In genomic region chr7:583410-584121, GRCh38 we compare ENCODE assay signal across 14 cellular contexts.
DNase-seq lines count a peak whose midpoint lies in the region; ATAC-seq and TF ChIP-seq lines count a peak whose summit lies in the region.
"Had no signal": no experiment of that assay in that cellular context is flagged by ENCODE, and none has a peak within 500 bp of the region (broad histone marks: within the 10 kb centered on the region; RNA-seq: fewer than 3 reads in every experiment).

No MANE protein-coding gene starts in this region.

- no peak overlapping the region for H2AK5ac ChIP-seq in H9 (ENCODE audit: insufficient read length, low read length)

- no peaks in the 10 kb centered on the region for H3K9me3 ChIP-seq in CD4-positive, alpha-beta T cell (ENCODE audit: control insufficient read depth, low read length)
- H3K9me3 ChIP-seq in H9 (ENCODE audit: control insufficient read depth, low read depth, low read length): no peaks in the 10 kb centered on the region
- H3K9me3 ChIP-seq in tibial nerve: peaks cover 0 to 6% (median 0%) of the 10 kb centered on the region in 4 donors

- H3K4me2 ChIP-seq in H9 (ENCODE audit: insufficient read depth, insufficient read length, low read length): no peak overlapping the region

- TF ChIP-seq POLR2A in tibial nerve (IDR thresholded peaks at IDR 0.05): no peak

- no peak overlapping the region for H2BK20ac ChIP-seq in H9 (ENCODE audit: low read depth, low read length, poor library complexity, severe bottlenecking)

- peak overlapping the region; percentile 86 for H3K27ac ChIP-seq in CD4-positive, alpha-beta T cell (ENCODE audit: low read depth, low read length)
- H3K27ac ChIP-seq in H9 (ENCODE audit: insufficient read length, low read depth, low read length): no peak overlapping the region
- H3K27ac ChIP-seq in tibial nerve: no peak overlapping the region

- no peak overlapping the region for H3K4me3 ChIP-seq in tibial nerve

- H3K56ac ChIP-seq in H9 (ENCODE audit: insufficient read length, low read depth, low read length): no peak overlapping the region

- H3T11ph ChIP-seq in H9 (ENCODE audit: low read length): no peak overlapping the region

- H3K18ac ChIP-seq in H9 (ENCODE audit: insufficient read length, low read depth, low read length): no peak overlapping the region

- no peak overlapping the region for H3K14ac ChIP-seq in H9 (ENCODE audit: insufficient read depth, low read length)

- TF ChIP-seq CTCF in CD4-positive, alpha-beta T cell (IDR thresholded peaks at IDR 0.05): no peak
- TF ChIP-seq CTCF in H9 (conservative IDR thresholded peaks at IDR 0.05) (no peak), tibial nerve (IDR thresholded peaks at IDR 0.05) (no peak)

- no peaks in the 10 kb centered on the region for H3K36me3 ChIP-seq in tibial nerve

- peak; percentile 53 for ATAC-seq in CD4-positive, alpha-beta T cell (ENCODE audit: poor library complexity)
- ATAC-seq in activated naive CD4-positive, alpha-beta T cell treated with anti-CD3 and anti-CD28 coated beads, Interleukin-2, amount 50 U/mL, for 72 hours: peak in 1 of 2 donors; percentile 34
- ATAC-seq in natural killer cell treated with Interleukin-12 subunit alpha and Interleukin-12 subunit beta and Interleukin-15 and Interleukin-18, amount 100 ng/mL, for 72 hours: peak in 1 of 2 donors; percentile 5
- ATAC-seq in GM18519 (IDR thresholded peaks at IDR 0.05; ENCODE audit: low FRiP score, unreplicated experiment): no peak
- ATAC-seq in HG03039 (IDR thresholded peaks at IDR 0.05; ENCODE audit: unreplicated experiment): no peak
- ATAC-seq: stimulated activated memory B cell treated with anti-CD40 and anti-IgM and Interleukin-4, amounts not matched to agents 10 μg/mL and 1 μg/mL and 100 μg/mL, for 72 hours had no signal

- no peak overlapping the region for H2BK15ac ChIP-seq in H9 (ENCODE audit: low read depth, low read length)

- H3K4me3 Mint-ChIP-seq in CD4-positive, alpha-beta T cell: peak overlapping the region; percentile 86
- H3K4me3 Mint-ChIP-seq in H9: peak overlapping the region in 1 of 2 experiments; percentile 35; a peak in 2 of 5 replicates
- peak overlapping the region; percentile 32 for H3K4me3 Mint-ChIP-seq in natural killer cell treated with Interleukin-12 subunit alpha and Interleukin-12 subunit beta and Interleukin-15 and Interleukin-18, amount 100 ng/mL, for 72 hours
- H3K4me3 Mint-ChIP-seq: stimulated activated memory B cell treated with anti-CD40 and anti-IgM and Interleukin-4, amounts not matched to agents 10 μg/mL and 1 μg/mL and 100 μg/mL, for 72 hours had no signal

- H3K9me3 Mint-ChIP-seq in CD4-positive, alpha-beta T cell: peaks cover 4% of the 10 kb centered on the region
- H3K9me3 Mint-ChIP-seq in H9: peaks cover 6 to 12% of the 10 kb centered on the region in 2 experiments
- H3K9me3 Mint-ChIP-seq in activated naive CD4-positive, alpha-beta T cell treated with anti-CD3 and anti-CD28 coated beads, Interleukin-2, amount 50 U/mL, for 72 hours: peaks cover 13 to 17% of the 10 kb centered on the region in 2 donors
- H3K9me3 Mint-ChIP-seq in natural killer cell treated with Interleukin-12 subunit alpha and Interleukin-12 subunit beta and Interleukin-15 and Interleukin-18, amount 100 ng/mL, for 72 hours: peaks cover 5% of the 10 kb centered on the region

- POLR2A ChIA-PET in CD4-positive, alpha-beta T cell (lab: Charles Lee): interaction anchor here (0.8 to 2.3 kb wide), 8 partner anchors 8 to 145 kb away, joined by 3 to 22 read pairs (median 4); no protein-coding TSS in a partner anchor

- no peak overlapping the region for H3K23ac ChIP-seq in H9 (ENCODE audit: insufficient read length, low read depth, low read length)

- H4K5ac ChIP-seq in H9 (ENCODE audit: insufficient read length, low read depth, low read length): no peak overlapping the region

- no peak overlapping the region for H4K91ac ChIP-seq in H9 (ENCODE audit: insufficient read length, low read depth, low read length)

- H3K4me1 Mint-ChIP-seq in CD4-positive, alpha-beta T cell (ENCODE audit: low read depth): peaks cover 39% of the 10 kb centered on the region
- H3K4me1 Mint-ChIP-seq in H9: no peaks in the 10 kb centered on the region
- peaks cover 17 to 30% of the 10 kb centered on the region in 2 donors for H3K4me1 Mint-ChIP-seq in natural killer cell treated with Interleukin-12 subunit alpha and Interleukin-12 subunit beta and Interleukin-15 and Interleukin-18, amount 100 ng/mL, for 72 hours (ENCODE audit: low read depth in 2 of 2)

- CTCF ChIA-PET in CD4-positive, alpha-beta T cell (lab: Charles Lee): no interaction called here

- H3K79me2 ChIP-seq in H9 (ENCODE audit: insufficient read depth, low read length): no peaks in the 10 kb centered on the region

- H3K27me3 Mint-ChIP-seq in CD4-positive, alpha-beta T cell: no peaks in the 10 kb centered on the region
- peaks cover 3% of the 10 kb centered on the region; the same call in 1 of the 2 replicates for H3K27me3 Mint-ChIP-seq in H9 (ENCODE audit: low read depth)
- no peaks in the 10 kb centered on the region for H3K27me3 Mint-ChIP-seq in natural killer cell treated with Interleukin-12 subunit alpha and Interleukin-12 subunit beta and Interleukin-15 and Interleukin-18, amount 100 ng/mL, for 72 hours
- H3K27me3 Mint-ChIP-seq: stimulated activated memory B cell treated with anti-CD40 and anti-IgM and Interleukin-4, amounts not matched to agents 10 μg/mL and 1 μg/mL and 100 μg/mL, for 72 hours had no signal

- no peaks in the 10 kb centered on the region for H3K23me2 ChIP-seq in H9 (ENCODE audit: insufficient read length, low read depth, low read length, poor library complexity, severe bottlenecking)

- peak overlapping the region; percentile 8 for H4K8ac ChIP-seq in H9 (replicated peaks; ENCODE audit: insufficient read length, low read depth, low read length)

- peak overlapping the region; percentile 95 for H3K27ac Mint-ChIP-seq in CD4-positive, alpha-beta T cell
- peak overlapping the region; percentile 80 to 87 (median 85); a peak in 6 of 7 replicates for H3K27ac Mint-ChIP-seq in H9
- H3K27ac Mint-ChIP-seq in activated naive CD4-positive, alpha-beta T cell treated with anti-CD3 and anti-CD28 coated beads, Interleukin-2, amount 50 U/mL, for 72 hours: peak overlapping the region; percentile 87 to 96
- H3K27ac Mint-ChIP-seq in natural killer cell treated with Interleukin-12 subunit alpha and Interleukin-12 subunit beta and Interleukin-15 and Interleukin-18, amount 100 ng/mL, for 72 hours: peak overlapping the region; percentile 11 to 59
- H3K27ac Mint-ChIP-seq: stimulated activated memory B cell treated with anti-CD40 and anti-IgM and Interleukin-4, amounts not matched to agents 10 μg/mL and 1 μg/mL and 100 μg/mL, for 72 hours had no signal

- H3K4me1 ChIP-seq in H9 (ENCODE audit: insufficient read depth, low read length): no peaks in the 10 kb centered on the region
- H3K4me1 ChIP-seq in tibial nerve: peaks cover 0 to 9% (median 2%) of the 10 kb centered on the region in 4 donors

- no peaks in the 10 kb centered on the region for H3K79me1 ChIP-seq in H9 (ENCODE audit: insufficient read depth, low read depth, low read length, poor library complexity, severe bottlenecking)

- DNase-seq in CD4-positive, alpha-beta T cell: no peak
- DNase-seq in H9 (no peak), tibial nerve (ENCODE audit: low spot score in 2 of 2) (no peak), pons (ENCODE audit: low spot score) (no peak)
- DNase-seq in activated naive CD4-positive, alpha-beta T cell treated with anti-CD3 and anti-CD28 coated beads, Interleukin-2, amount 50 U/mL, for 72 hours (ENCODE audit: low spot score in 2 of 2): no peak
- no peak for DNase-seq in natural killer cell treated with Interleukin-12 subunit alpha and Interleukin-12 subunit beta and Interleukin-15 and Interleukin-18, amount 100 ng/mL, for 72 hours (ENCODE audit: low spot score)
- DNase-seq: glutamatergic neuron, Karpas-422, kidney glomerular epithelial cell, NCI-H1436, NCI-H446 had no signal

- peaks cover 21% of the 10 kb centered on the region for H3K36me3 Mint-ChIP-seq in CD4-positive, alpha-beta T cell (ENCODE audit: low read depth)
- H3K36me3 Mint-ChIP-seq in H9 (ENCODE audit: insufficient read depth in 1 of 3, low read depth in 3 of 3): peaks cover 36 to 63% (median 38%) of the 10 kb centered on the region in 3 experiments
- H3K36me3 Mint-ChIP-seq in activated naive CD4-positive, alpha-beta T cell treated with anti-CD3 and anti-CD28 coated beads, Interleukin-2, amount 50 U/mL, for 72 hours: peaks cover 34 to 50% of the 10 kb centered on the region in 2 donors
- peaks cover 6% of the 10 kb centered on the region for H3K36me3 Mint-ChIP-seq in natural killer cell treated with Interleukin-12 subunit alpha and Interleukin-12 subunit beta and Interleukin-15 and Interleukin-18, amount 100 ng/mL, for 72 hours

- no peak overlapping the region for H2AFZ ChIP-seq in H9 (ENCODE audit: low read length)

- H2BK5ac ChIP-seq in H9 (ENCODE audit: insufficient read length, low read length): no peak overlapping the region

- no peak overlapping the region for H2BK120ac ChIP-seq in H9 (ENCODE audit: low read depth, low read length, poor library complexity, severe bottlenecking)

- TF ChIP-seq EP300 in tibial nerve (IDR thresholded peaks at IDR 0.05): no peak

- no peak overlapping the region for H3K4ac ChIP-seq in H9 (ENCODE audit: low read depth, low read length)

- no CpG with 5 or more reads among the region's 30 CpGs for WGBS in H9 (ENCODE audit: extremely low coverage, insufficient read length, low lambda C conversion rate)
- 80 to 83% methylated on average over 29 to 30 of the region's 30 CpGs for WGBS in tibial nerve, 2 donors

- H4K20me1 ChIP-seq in H9 (ENCODE audit: control insufficient read depth, insufficient read depth, insufficient read length): peaks cover 2% of the 10 kb centered on the region

- H2BK12ac ChIP-seq in H9 (ENCODE audit: insufficient read length, low read depth, low read length): no peak overlapping the region

- intact Hi-C loops in CD4-positive, alpha-beta T cell (cut with DNase I, micrococcal nuclease): loop anchor here (1.0 to 10.0 kb wide), 8 partner anchors 21 to 291 kb away; partner anchors contain the start of genes DNAAF5 (in 2 of the 2), GET4 (in 1 of the 2) and PRKAR1B (in 1 of the 2)

- H3K27me3 ChIP-seq in CD4-positive, alpha-beta T cell (ENCODE audit: control insufficient read depth, insufficient read depth, low read length): no peaks in the 10 kb centered on the region
- H3K27me3 ChIP-seq in H9 (ENCODE audit: insufficient read depth, low read length) (no peaks in the 10 kb centered on the region), tibial nerve (no peaks in the 10 kb centered on the region)

- H3K9ac ChIP-seq in H9 (ENCODE audit: extremely low read depth, insufficient read length, low read length): no peak overlapping the region

Comparison
In these comparisons a context has a peak if more than half of its experiments do, and no peak if none do; other contexts are left out.
1. H3K27ac Mint-ChIP-seq: peak in every context shown above with its lines; median percentile 95 in CD4-positive, alpha-beta T cell; 92 in activated naive CD4-positive, alpha-beta T cell treated with anti-CD3 and anti-CD28 coated beads, Interleukin-2, amount 50 U/mL, for 72 hours; 85 in H9; 35 in natural killer cell treated with Interleukin-12 subunit alpha and Interleukin-12 subunit beta and Interleukin-15 and Interleukin-18, amount 100 ng/mL, for 72 hours.